Comparison of ENCODE assay signal across 8 cellular contexts in the genomic region with DNA sequence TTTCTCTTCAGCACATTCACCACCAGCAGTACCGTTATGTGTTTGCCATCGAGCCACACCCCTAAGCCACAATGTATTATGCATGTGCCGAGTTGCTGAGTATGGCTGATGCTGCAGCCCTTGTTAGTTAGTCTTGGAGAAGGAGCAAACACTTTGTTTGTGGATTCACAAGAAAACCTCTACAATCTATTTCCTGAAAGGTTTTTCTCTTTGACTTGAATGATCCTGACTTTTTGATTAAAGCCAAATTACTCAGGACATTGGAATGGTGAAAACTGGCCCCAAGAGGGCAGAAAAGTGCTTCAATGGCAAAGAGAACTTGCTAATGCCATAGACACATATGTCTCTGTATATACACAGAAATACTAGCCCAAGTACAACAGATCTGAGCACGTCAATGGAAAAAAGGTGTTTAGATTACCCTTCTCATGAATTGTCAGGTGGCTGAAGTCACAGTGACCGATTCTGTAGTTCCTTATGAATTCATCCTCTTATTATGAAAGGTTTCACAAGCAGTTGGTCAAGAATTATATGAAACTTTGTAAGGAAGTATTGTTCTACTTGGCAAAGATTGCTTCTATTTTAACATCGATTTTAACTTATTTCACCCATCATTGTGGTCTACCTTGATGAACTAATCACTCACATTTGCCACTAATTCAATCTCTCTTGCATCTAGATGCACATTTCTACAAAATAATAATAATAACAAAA.
DNase-seq lines count a peak whose midpoint lies in the region; ATAC-seq and TF ChIP-seq lines count a peak whose summit lies in the region.

No MANE protein-coding gene starts in this region.

- no peaks in the 10 kb centered on the region for H3K4me1 ChIP-seq in mucosa of descending colon (ENCODE audit: low read depth)

- peaks cover 60% of the 10 kb centered on the region for H3K4me1 Mint-ChIP-seq in brain
- peaks cover 52% of the 10 kb centered on the region for H3K4me1 Mint-ChIP-seq in nephron progenitor cell

- H3K4me3 Mint-ChIP-seq in brain (no peak overlapping the region), nephron progenitor cell (no peak overlapping the region)

- TF ChIP-seq CTCF in LNCAP (IDR thresholded peaks at IDR 0.05) (peak; percentile 71), brain (conservative IDR thresholded peaks at IDR 0.05) (peak; percentile 47 to 54), mucosa of descending colon (IDR thresholded peaks at IDR 0.05) (no peak), nephron progenitor cell (IDR thresholded peaks at IDR 0.05) (no peak)

- no peaks in the 10 kb centered on the region for H3K27me3 Mint-ChIP-seq in brain
- H3K27me3 Mint-ChIP-seq in nephron progenitor cell (ENCODE audit: low read depth, poor library complexity): no peaks in the 10 kb centered on the region

- ATAC-seq in mucosa of descending colon (peak; percentile 79), GM21423 (IDR thresholded peaks at IDR 0.05; ENCODE audit: unreplicated experiment) (no peak)

- H3K27ac Mint-ChIP-seq in brain (peak overlapping the region in 2 of 5 experiments; percentile 61 to 66), nephron progenitor cell (no peak overlapping the region)

- intact Hi-C loops in mucosa of descending colon (cut with DNase I, micrococcal nuclease): no loop called here

- no peaks in the 10 kb centered on the region for H3K36me3 ChIP-seq in mucosa of descending colon (ENCODE audit: low read depth)

- no peak overlapping the region for H3K4me3 ChIP-seq in mucosa of descending colon

- H3K9me3 Mint-ChIP-seq in brain (no peaks in the 10 kb centered on the region), nephron progenitor cell (no peaks in the 10 kb centered on the region)

- H3K36me3 Mint-ChIP-seq in brain (no peaks in the 10 kb centered on the region), nephron progenitor cell (ENCODE audit: low read depth) (no peaks in the 10 kb centered on the region)

- H3K9me3 ChIP-seq in mucosa of descending colon: no peaks in the 10 kb centered on the region

- DNase-seq in D341Med (ENCODE audit: low spot score) (peak; percentile 27), mucosa of descending colon (peak in 1 of 3 donors; percentile 70), NCI-H2107 (lab: John Stamatoyannopoulos, UW) (no peak), nephron progenitor cell (no peak), T-helper 1 cell (no peak)

Comparison
In these comparisons a context has a peak if more than half of its experiments do, and no peak if none do; other contexts are left out.
1. CTCF ChIP-seq: peak in LNCAP (single experiment) and brain (2 of 2); none in mucosa of descending colon (single experiment) and nephron progenitor cell (single experiment).